Comparison of ENCODE assay signal across 20 cellular contexts in the genomic region with DNA sequence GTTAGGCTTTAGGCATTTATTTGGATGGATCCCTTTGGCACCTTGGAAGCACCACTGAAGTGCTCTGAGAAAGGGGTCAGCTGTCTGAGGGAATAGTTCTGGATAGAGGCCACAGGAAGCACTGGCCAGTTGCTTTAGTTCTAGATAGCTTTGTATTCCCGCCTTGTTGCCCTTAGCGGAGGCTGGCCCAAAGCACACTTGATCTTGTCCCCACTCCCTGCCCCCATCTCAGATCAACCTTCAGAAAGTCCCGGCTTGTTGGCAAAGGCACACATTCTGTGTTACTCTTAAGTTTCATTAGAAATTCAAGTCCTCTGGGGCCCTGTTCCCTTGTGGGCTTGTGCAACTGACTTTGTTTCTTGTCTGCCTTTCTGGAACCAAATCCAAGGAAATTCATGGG. TPM values are rescaled to one million over a fixed set of nuclear protein-coding genes. Genes with fewer than 3 reads are reported as not detected.
A peak's percentile ranks its signal among the peaks of the same experiment; 100 is the strongest.
DNase-seq lines count a peak whose midpoint lies in the region; ATAC-seq and TF ChIP-seq lines count a peak whose summit lies in the region.
"Had no signal": no experiment of that assay in that cellular context is flagged by ENCODE, and none has a peak within 500 bp of the region (broad histone marks: within the 10 kb centered on the region; RNA-seq: fewer than 3 reads in every experiment).

No MANE protein-coding gene starts in this region.

- no peaks in the 10 kb centered on the region for H3K9me3 ChIP-seq in CD8-positive, alpha-beta T cell (ENCODE audit: low read length)
- H3K9me3 ChIP-seq in HUES6 (ENCODE audit: control insufficient read depth, insufficient read depth, low read depth, low read length): no peaks in the 10 kb centered on the region
- no peaks in the 10 kb centered on the region for H3K9me3 ChIP-seq in sigmoid colon
- H3K9me3 ChIP-seq: SK-N-SH had no signal

- no peak for TF ChIP-seq POLR2A in sigmoid colon (IDR thresholded peaks at IDR 0.05)

- no peak overlapping the region for H3K4me3 ChIP-seq in CD8-positive, alpha-beta T cell (ENCODE audit: low read depth, low read length)
- no peak overlapping the region for H3K4me3 ChIP-seq in HUES6 (ENCODE audit: low read depth, low read length)
- H3K4me3 ChIP-seq in sigmoid colon: no peak overlapping the region

- H3K36me3 Mint-ChIP-seq in CD8-positive, alpha-beta T cell: peaks cover 50% of the 10 kb centered on the region

- WGBS in sigmoid colon, 2 donors: 90 to 92% methylated on average over 3 of the region's 3 CpGs

- H3K27ac Mint-ChIP-seq in CD8-positive, alpha-beta T cell: peak overlapping the region; percentile 22

- no peaks in the 10 kb centered on the region for H3K27me3 ChIP-seq in CD8-positive, alpha-beta T cell (ENCODE audit: insufficient read depth, low read length)
- H3K27me3 ChIP-seq in HUES6 (ENCODE audit: control insufficient read depth, insufficient read depth, low read length) (no peaks in the 10 kb centered on the region), sigmoid colon (no peaks in the 10 kb centered on the region)

- no peak overlapping the region for H3K4me3 Mint-ChIP-seq in CD8-positive, alpha-beta T cell

- no peak for ATAC-seq in CD8-positive, alpha-beta T cell
- ATAC-seq in HG02973 (IDR thresholded peaks at IDR 0.05; ENCODE audit: unreplicated experiment): no peak

- no peak for TF ChIP-seq CTCF in CD8-positive, alpha-beta T cell (IDR thresholded peaks at IDR 0.05)
- TF ChIP-seq CTCF in sigmoid colon (IDR thresholded peaks at IDR 0.05): no peak

- no peaks in the 10 kb centered on the region for H3K4me1 ChIP-seq in CD8-positive, alpha-beta T cell (ENCODE audit: insufficient read depth, low read length)
- H3K4me1 ChIP-seq in HUES6 (ENCODE audit: control insufficient read depth, insufficient read depth, low read length) (peaks cover 8% of the 10 kb centered on the region), sigmoid colon (peaks cover 0 to 20% (median 18%) of the 10 kb centered on the region in 4 donors)

- TF ChIP-seq EP300 in sigmoid colon (IDR thresholded peaks at IDR 0.05): no peak

- CTCF ChIA-PET in CD8-positive, alpha-beta T cell (lab: Charles Lee): interaction anchor here (1.0 to 1.1 kb wide), 2 partner anchors 22 to 33 kb away, joined by 3 to 4 read pairs; no protein-coding TSS in a partner anchor

- POLR2A ChIA-PET in CD8-positive, alpha-beta T cell (lab: Charles Lee): interaction anchor here (0.8 kb wide), 1 partner anchor 18 kb away, joined by 4 read pairs; no protein-coding TSS in a partner anchor

- no peak overlapping the region for H3K27ac ChIP-seq in CD8-positive, alpha-beta T cell (ENCODE audit: low read depth, low read length)
- H3K27ac ChIP-seq in HUES6 (ENCODE audit: low read depth, low read length) (no peak overlapping the region), sigmoid colon (no peak overlapping the region)
- H3K27ac ChIP-seq: C4-2B, HL-60 had no signal

- H3K4me1 Mint-ChIP-seq in CD8-positive, alpha-beta T cell (ENCODE audit: low read depth): no peaks in the 10 kb centered on the region

- H3K9ac ChIP-seq in HUES6 (ENCODE audit: low read length): peak overlapping the region; percentile 15
- H3K9ac ChIP-seq: SK-N-SH had no signal

- peaks cover 20% of the 10 kb centered on the region for H3K36me3 ChIP-seq in CD8-positive, alpha-beta T cell (ENCODE audit: insufficient read depth, low read length)
- H3K36me3 ChIP-seq in HUES6 (ENCODE audit: control insufficient read depth, insufficient read depth, low read length) (peaks cover 35% of the 10 kb centered on the region), sigmoid colon (peaks cover 0 to 49% (median 28%) of the 10 kb centered on the region in 4 donors)

- no peaks in the 10 kb centered on the region for H3K27me3 Mint-ChIP-seq in CD8-positive, alpha-beta T cell (ENCODE audit: low read depth)

- intact Hi-C loops in CD8-positive, alpha-beta T cell (cut with DNase I, micrococcal nuclease): no loop called here
- intact Hi-C loops in sigmoid colon (cut with DNase I) (no loop called here), posterior vena cava (cut with DNase I) (no loop called here)

- no peaks in the 10 kb centered on the region for H3K9me3 Mint-ChIP-seq in CD8-positive, alpha-beta T cell

- no peak for DNase-seq in CD8-positive, alpha-beta T cell
- DNase-seq in medulla oblongata (ENCODE audit: extremely low spot score): peak; percentile 53
- DNase-seq in sigmoid colon: peak; percentile 46
- DNase-seq in posterior vena cava (ENCODE audit: low spot score): no peak
- DNase-seq in COLO829 (ENCODE audit: low spot score): no peak
- DNase-seq: ACHN, DMS79 treated with DMSO at 0.1 percent for 48 hours, NCI-H1105, NCI-H1694, NCI-H2081 treated with DMSO at 0.1 percent for 48 hours, NCI-H510A treated with DMSO at 0.1 percent for 48 hours, NCI-H82, SHP77 treated with DMSO at 0.1 percent for 48 hours, SK-N-SH had no signal

RNA-seq across cellular contexts. Expression of a gene that starts 15.2 kb away (rescaled TPM):
- total RNA-seq in CD8-positive, alpha-beta T cell: 10 to 100 TPM; 76.5 to 80.5 TPM
- total RNA-seq in sigmoid colon (100 to 1,000 TPM in 2 of 4 donors, 10 to 100 TPM in 2; 64.1 to 128 (median 87.6) TPM), posterior vena cava (100 to 1,000 TPM; 137 to 186 TPM)
- 100 to 1,000 TPM; 245 to 394 (median 260) TPM for polyA plus RNA-seq in sigmoid colon

RNA-seq across cellular contexts. Expression of a gene that starts 35.8 kb away (rescaled TPM):
- 1 to 10 TPM in 1 of 2 experiments, under 1 TPM in 1; 0.87 to 1.1 TPM for total RNA-seq in CD8-positive, alpha-beta T cell
- total RNA-seq in sigmoid colon: not detected
- under 1 TPM in 1 of 3 donors, not detected in 2; 0.15 TPM for polyA plus RNA-seq in sigmoid colon
- not detected for total RNA-seq in posterior vena cava
- total RNA-seq: HT1080, RPMI7951 had no signal

Comparison
In these comparisons a context has a peak if more than half of its experiments do, and no peak if none do; other contexts are left out.
1. DNase-seq: peak in medulla oblongata (single experiment) and sigmoid colon (single experiment); none in CD8-positive, alpha-beta T cell (0 of 7), posterior vena cava (single experiment) and COLO829 (single experiment).